Comparison of ENCODE assay signal across 29 cellular contexts in the genomic region with DNA sequence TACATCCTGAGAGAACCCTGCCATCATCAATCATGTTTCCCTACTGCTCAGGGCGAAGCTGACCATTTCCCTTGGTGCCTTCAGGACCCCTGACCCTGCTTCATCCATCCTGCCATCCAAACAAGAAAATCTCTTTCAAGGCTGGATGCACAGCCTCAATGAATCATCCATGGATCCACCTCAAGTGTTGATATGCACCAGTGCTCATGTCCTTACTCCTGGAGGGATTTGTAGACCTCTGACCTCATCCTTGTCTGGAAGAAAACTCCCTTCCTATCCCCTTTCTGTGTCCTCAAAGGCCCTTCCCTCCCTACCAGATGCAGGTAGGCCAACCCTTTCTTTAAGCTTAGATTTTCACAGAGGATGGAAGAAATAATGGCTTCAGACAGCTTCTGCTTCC.
"Had no signal": no experiment of that assay in that cellular context is flagged by ENCODE, and none has a peak within 500 bp of the region (broad histone marks: within the 10 kb centered on the region; RNA-seq: fewer than 3 reads in every experiment).

No MANE protein-coding gene starts in this region.

- H3K4me3 ChIP-seq: ascending aorta, cardiac muscle cell, MG63, SJSA1 had no signal

- DNase-seq: activated B cell treated with CpG ODN at 0.5 μM for 24 hours; activated CD4-positive, alpha-beta memory T cell treated with anti-CD3 and anti-CD28 coated beads, Interleukin-2, amount 10 ng/mL, durations not matched to agents 7 days and 5 days; activated CD4-positive, alpha-beta T cell treated with anti-CD3 and anti-CD28 coated beads for 1 hour; activated CD4-positive, alpha-beta T cell treated with anti-CD3 and anti-CD28 coated beads for 48 hours; activated CD8-positive, alpha-beta memory T cell treated with anti-CD3 and anti-CD28 coated beads for 24 hours; activated CD8-positive, alpha-beta memory T cell treated with anti-CD3 and anti-CD28 coated beads, Interleukin-2, amount 10 ng/mL, durations not matched to agents 7 days and 5 days; activated CD8-positive, alpha-beta memory T cell treated with anti-CD3 and anti-CD28 coated beads, Interleukin-2, amount 50 U/mL, for 48 hours; activated effector memory CD4-positive, alpha-beta T cell treated with anti-CD3 and anti-CD28 coated beads, Interleukin-2, amount 50 U/mL, for 16 hours; activated naive CD4-positive, alpha-beta T cell treated with Interleukin-2 at 50 U/mL for 16 hours; activated naive CD8-positive, alpha-beta T cell treated with anti-CD3 and anti-CD28 coated beads, Interleukin-2, amount 10 ng/mL, durations not matched to agents 7 days and 5 days; activated T-cell treated with anti-CD3 and anti-CD28 coated beads, Interleukin-2, amount 50 U/mL, for 48 hours; amygdala; Kasumi-1; MG63; NCI-H1048; NCI-H1105 treated with DMSO at 0.1 percent for 48 hours; NCI-H1436; NCI-H1694 treated with DMSO at 0.1 percent for 48 hours; NCI-H2029; NCI-H345; NCI-H524 treated with DMSO at 0.1 percent for 48 hours; RPMI8226; SHP77 treated with DMSO at 0.1 percent for 48 hours; SK-N-SH had no signal

- H3K36me3 ChIP-seq: ascending aorta, cardiac muscle cell, MG63, SJSA1 had no signal

- H3K4me1 ChIP-seq: ascending aorta had no signal

- H3K27ac ChIP-seq: ascending aorta, cardiac muscle cell, SJSA1, VCaP had no signal

- H3K27me3 ChIP-seq: ascending aorta, MG63, SJSA1 had no signal

- ATAC-seq: activated CD8-positive, alpha-beta memory T cell treated with anti-CD3 and anti-CD28 coated beads, Interleukin-2, amount 10 ng/mL, durations not matched to agents 7 days and 5 days; Panc1 had no signal

- H3K9me3 ChIP-seq: ascending aorta, MG63, SJSA1, SK-N-SH had no signal

- H3K4me2 ChIP-seq: SK-N-SH had no signal

- H3K9ac ChIP-seq: SK-N-SH had no signal
